Comparison of ENCODE assay signal across 8 cellular contexts in the genomic region with DNA sequence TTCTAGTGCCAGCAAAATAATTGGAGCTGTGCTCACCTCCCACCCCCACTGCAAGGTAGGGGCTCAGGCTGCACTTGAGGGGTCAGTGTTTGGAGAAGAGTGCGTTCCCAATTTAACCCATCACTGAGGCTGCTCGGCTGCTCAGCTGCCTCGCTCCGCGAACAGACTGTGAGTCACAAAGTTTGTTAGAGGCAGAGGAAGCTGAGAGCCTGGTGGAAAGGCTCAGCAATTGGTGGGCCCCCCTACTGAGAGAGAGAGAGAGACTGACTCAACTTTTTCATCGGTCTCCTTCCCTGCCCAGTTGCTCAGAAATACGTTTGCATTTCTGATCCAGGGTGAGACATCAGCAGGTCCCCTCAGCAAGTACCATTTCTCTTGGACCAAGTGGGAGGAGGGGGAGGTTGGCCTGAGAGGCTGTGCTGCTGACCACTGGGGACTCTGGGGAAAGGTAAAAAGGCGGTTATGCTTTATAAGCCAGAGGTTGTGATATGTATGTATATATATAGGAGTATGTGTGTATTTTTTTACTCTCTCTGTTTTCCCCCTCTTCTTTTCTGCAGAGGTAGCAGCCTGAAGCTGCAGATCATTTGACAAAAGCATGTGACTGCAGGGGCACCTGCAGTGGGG. TPM values are rescaled to one million over a fixed set of nuclear protein-coding genes. Genes with fewer than 3 reads are reported as not detected.
DNase-seq lines count a peak whose midpoint lies in the region; ATAC-seq and TF ChIP-seq lines count a peak whose summit lies in the region.

No MANE protein-coding gene starts in this region.

- ATAC-seq in heart right ventricle (no peak), upper lobe of right lung (no peak), GM21825 (IDR thresholded peaks at IDR 0.05; ENCODE audit: unreplicated experiment) (no peak)
- no peak for ATAC-seq in naive thymus-derived CD4-positive, alpha-beta T cell

- H3K36me3 ChIP-seq in heart right ventricle (no peaks in the 10 kb centered on the region), upper lobe of right lung (no peaks in the 10 kb centered on the region)
- no peaks in the 10 kb centered on the region for H3K36me3 ChIP-seq in naive thymus-derived CD4-positive, alpha-beta T cell (ENCODE audit: control insufficient read depth in 2 of 3, insufficient read depth in 3 of 3, low read length in 3 of 3)

- H3K27ac ChIP-seq in heart right ventricle: peak overlapping the region in 5 of 10 donors; percentile 78 to 95 (median 89)
- H3K27ac ChIP-seq in naive thymus-derived CD4-positive, alpha-beta T cell (ENCODE audit: low read depth, low read length): no peak overlapping the region
- no peak overlapping the region for H3K27ac ChIP-seq in upper lobe of right lung

- H3K27me3 ChIP-seq in heart right ventricle: peaks cover 0 to 47% (median 0%) of the 10 kb centered on the region in 7 donors
- H3K27me3 ChIP-seq in naive thymus-derived CD4-positive, alpha-beta T cell (ENCODE audit: control insufficient read depth in 2 of 2, insufficient read depth in 2 of 2, low read length in 2 of 2): peaks cover 7 to 8% of the 10 kb centered on the region in 2 donors
- peaks cover 16% of the 10 kb centered on the region for H3K27me3 ChIP-seq in upper lobe of right lung

- peaks cover 1% of the 10 kb centered on the region for H3K27me3 Mint-ChIP-seq in chondrocyte (ENCODE audit: low read depth)
- H3K27me3 Mint-ChIP-seq in naive thymus-derived CD4-positive, alpha-beta T cell: peaks cover 37 to 61% (median 41%) of the 10 kb centered on the region in 5 donors

- peak overlapping the region; percentile 87 for H3K4me3 Mint-ChIP-seq in chondrocyte (ENCODE audit: unreplicated experiment)
- H3K4me3 Mint-ChIP-seq in naive thymus-derived CD4-positive, alpha-beta T cell: peak overlapping the region; percentile 69 to 91 (median 88)

- 37 to 39% methylated on average over 8 of the region's 8 CpGs for WGBS in heart right ventricle, 2 donors

- no peaks in the 10 kb centered on the region for H3K9me3 ChIP-seq in heart right ventricle
- no peaks in the 10 kb centered on the region for H3K9me3 ChIP-seq in naive thymus-derived CD4-positive, alpha-beta T cell (ENCODE audit: control insufficient read depth in 2 of 3, low read length in 3 of 3)
- H3K9me3 ChIP-seq in upper lobe of right lung: no peaks in the 10 kb centered on the region

- TF ChIP-seq CTCF in heart right ventricle (IDR thresholded peaks at IDR 0.05): no peak
- no peak for TF ChIP-seq CTCF in chondrocyte (IDR thresholded peaks at IDR 0.05)
- no peak for TF ChIP-seq CTCF in upper lobe of right lung (IDR thresholded peaks at IDR 0.05)

- intact Hi-C loops in heart right ventricle (cut with DNase I) (loop anchor here in 8 of 10 donors (5.0 to 10.0 kb wide), 7 partner anchors 34 to 84 kb away; partner anchors contain the start of gene DNAJC27 (in 1 of the 8)), cardiac septum (cut with DNase I) (loop anchor here (2.0 to 5.0 kb wide), 3 partner anchors 34 to 84 kb away; partner anchors contain the start of gene DNAJC27), upper lobe of right lung (cut with DNase I) (no loop called here)
- intact Hi-C loops in naive thymus-derived CD4-positive, alpha-beta T cell (cut with micrococcal nuclease): loop anchor here (2.0 to 10.0 kb wide), 9 partner anchors 85 to 683 kb away; partner anchors contain the start of genes ADCY3 (in 1 of the 2), CENPO (in 1 of the 2), DTNB (in 1 of the 2) and ITSN2 (in 1 of the 2)

- POLR2A ChIA-PET in naive thymus-derived CD4-positive, alpha-beta T cell (lab: Charles Lee): no interaction called here

- peaks cover 21% of the 10 kb centered on the region for H3K4me1 Mint-ChIP-seq in chondrocyte (ENCODE audit: low read depth)
- peaks cover 18 to 30% (median 20%) of the 10 kb centered on the region in 7 donors for H3K4me1 Mint-ChIP-seq in naive thymus-derived CD4-positive, alpha-beta T cell

- DNase-seq in heart right ventricle (no peak), cardiac septum (ENCODE audit: low spot score) (no peak), T-helper 9 cell (peak; percentile 6), chondrocyte (ENCODE audit: low spot score) (no peak), upper lobe of right lung (no peak), NCI-H1105 (lab: John Stamatoyannopoulos, UW) (no peak)
- DNase-seq in naive thymus-derived CD4-positive, alpha-beta T cell: peak in 4 of 9 donors; percentile 2 to 32 (median 16)

- CTCF ChIA-PET in naive thymus-derived CD4-positive, alpha-beta T cell (lab: Charles Lee): no interaction called here

- H3K4me1 ChIP-seq in heart right ventricle (peaks cover 8 to 35% (median 23%) of the 10 kb centered on the region in 9 donors), upper lobe of right lung (peaks cover 19% of the 10 kb centered on the region)
- peaks cover 13 to 17% of the 10 kb centered on the region in 2 donors for H3K4me1 ChIP-seq in naive thymus-derived CD4-positive, alpha-beta T cell (ENCODE audit: control insufficient read depth in 2 of 2, insufficient read depth in 2 of 2, low read length in 2 of 2)

- no peaks in the 10 kb centered on the region for H3K36me3 Mint-ChIP-seq in chondrocyte (ENCODE audit: low read depth)
- H3K36me3 Mint-ChIP-seq in naive thymus-derived CD4-positive, alpha-beta T cell: no peaks in the 10 kb centered on the region

- H3K4me3 ChIP-seq in heart right ventricle: peak overlapping the region in 9 of 10 donors; percentile 63 to 93 (median 83)
- H3K4me3 ChIP-seq in naive thymus-derived CD4-positive, alpha-beta T cell (ENCODE audit: low read length): peak overlapping the region; percentile 56
- H3K4me3 ChIP-seq in upper lobe of right lung: peak overlapping the region; percentile 80

- H3K27ac Mint-ChIP-seq in chondrocyte (ENCODE audit: unreplicated experiment): peak overlapping the region; percentile 89
- peak overlapping the region in 3 of 9 donors; percentile 2 to 46 (median 32) for H3K27ac Mint-ChIP-seq in naive thymus-derived CD4-positive, alpha-beta T cell

- H3K9me3 Mint-ChIP-seq in chondrocyte (ENCODE audit: low read depth): no peaks in the 10 kb centered on the region
- H3K9me3 Mint-ChIP-seq in naive thymus-derived CD4-positive, alpha-beta T cell: peaks cover 0 to 2% (median 0%) of the 10 kb centered on the region in 11 donors

RNA-seq across cellular contexts. Expression of gene EFR3B, which starts 1.5 kb away (rescaled TPM):
- total RNA-seq in heart right ventricle (10 to 100 TPM in 1 of 10 donors, 1 to 10 TPM in 9; 2.6 to 15.2 (median 7.9) TPM), cardiac septum (8.9 TPM), chondrocyte (2.1 to 6.1 TPM (median 2.4 TPM) in 3 replicates), upper lobe of right lung (10.7 TPM)
- 1 to 10 TPM in 1 of 2 donors, under 1 TPM in 1; 0.62 to 1.3 TPM for polyA plus RNA-seq in heart right ventricle
- total RNA-seq in naive thymus-derived CD4-positive, alpha-beta T cell: under 1 TPM in 3 of 5 experiments, not detected in 2; 0.05 to 0.08 (median 0.07) TPM
- under 1 TPM in 1 of 2 donors, not detected in 1; 0.10 TPM for polyA plus RNA-seq in naive thymus-derived CD4-positive, alpha-beta T cell
